In the genomic region with DNA sequence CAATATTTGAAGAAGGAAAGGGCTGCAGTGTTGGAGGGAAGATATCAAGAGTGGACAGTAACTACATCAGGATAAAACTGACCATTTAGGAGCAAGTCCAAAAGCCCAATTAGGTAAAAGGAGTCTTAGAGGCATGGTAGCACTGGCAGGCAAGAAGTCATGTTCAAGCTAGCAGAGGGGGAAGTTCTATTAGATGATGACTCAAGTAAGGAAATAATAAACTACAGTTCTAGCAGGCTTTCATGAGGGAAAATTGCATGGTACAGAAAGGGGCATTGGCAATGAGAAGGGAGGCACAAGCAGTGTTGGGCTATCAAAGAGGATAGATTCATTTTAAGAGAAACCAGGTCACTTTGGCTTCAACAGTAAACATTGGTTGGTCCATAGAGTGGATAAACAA, we compare ENCODE assay signal across 28 cellular contexts.
"Had no signal": no experiment of that assay in that cellular context is flagged by ENCODE, and none has a peak within 500 bp of the region (broad histone marks: within the 10 kb centered on the region; RNA-seq: fewer than 3 reads in every experiment).

No MANE protein-coding gene starts in this region.

- H3K27ac Mint-ChIP-seq: effector memory CD8-positive, alpha-beta T cell; naive thymus-derived CD4-positive, alpha-beta T cell; nephron; neural progenitor cell; progenitor cell of endocrine pancreas; stimulated activated memory B cell treated with anti-CD40 and anti-IgM and Interleukin-4, amounts not matched to agents 10 μg/mL and 1 μg/mL and 100 μg/mL, for 72 hours had no signal

- H3K27ac ChIP-seq: esophagus muscularis mucosa, heart right ventricle, left lung, neural progenitor cell, parathyroid adenoma, right atrium auricular region, thoracic aorta, tibial nerve, upper lobe of left lung had no signal

- H3K27me3 ChIP-seq: esophagus muscularis mucosa, heart right ventricle, left lung, neural progenitor cell, right atrium auricular region, tibial nerve, upper lobe of left lung had no signal

- ATAC-seq: effector memory CD8-positive, alpha-beta T cell; heart right ventricle; left cardiac atrium; left lung; naive thymus-derived CD4-positive, alpha-beta T cell; sciatic nerve; stimulated activated memory B cell treated with anti-CD40 and anti-IgM and Interleukin-4, amounts not matched to agents 10 μg/mL and 1 μg/mL and 100 μg/mL, for 72 hours; stimulated activated naive CD8-positive, alpha-beta T cell treated with anti-CD3 and anti-CD28 coated beads, Interleukin-15, Interleukin-2, amounts not matched to agents 100 U/mL and 50 U/mL, for 24 hours had no signal

- H2AFZ ChIP-seq: neural progenitor cell, parathyroid adenoma had no signal

- H3K4me3 Mint-ChIP-seq: effector memory CD8-positive, alpha-beta T cell; naive thymus-derived CD4-positive, alpha-beta T cell; nephron; neural progenitor cell; stimulated activated memory B cell treated with anti-CD40 and anti-IgM and Interleukin-4, amounts not matched to agents 10 μg/mL and 1 μg/mL and 100 μg/mL, for 72 hours had no signal

- H3K4me1 ChIP-seq: esophagus muscularis mucosa, heart right ventricle, left lung, neural progenitor cell, parathyroid adenoma, right atrium auricular region, tibial nerve, upper lobe of left lung had no signal

- H3K9ac ChIP-seq: neural progenitor cell, parathyroid adenoma had no signal

- DNase-seq: cortex of kidney; effector memory CD8-positive, alpha-beta T cell; foreskin melanocyte; glutamatergic neuron; heart right ventricle; hippocampal formation; islet precursor cell; left cardiac atrium; left lung; mesendoderm; midbrain; naive thymus-derived CD4-positive, alpha-beta T cell; stimulated activated CD4-positive, alpha-beta T cell treated with anti-CD3 and anti-CD28 coated beads, Interleukin-2, amount 100 ng/mL, for 24 hours; stimulated activated CD4-positive, alpha-beta T cell treated with anti-CD3 and anti-CD28 coated beads, Interleukin-4, amount 100 ng/mL, for 24 hours; stimulated activated naive CD8-positive, alpha-beta T cell treated with anti-CD3 and anti-CD28 coated beads, Interleukin-15, Interleukin-2, amounts not matched to agents 100 U/mL and 50 U/mL, for 24 hours; upper lobe of left lung had no signal

- H3K36me3 Mint-ChIP-seq: naive thymus-derived CD4-positive, alpha-beta T cell; neural progenitor cell; stimulated activated memory B cell treated with anti-CD40 and anti-IgM and Interleukin-4, amounts not matched to agents 10 μg/mL and 1 μg/mL and 100 μg/mL, for 72 hours had no signal

- H3K79me2 ChIP-seq: parathyroid adenoma had no signal

- H3K4me1 Mint-ChIP-seq: naive thymus-derived CD4-positive, alpha-beta T cell; nephron; neural progenitor cell; stimulated activated memory B cell treated with anti-CD40 and anti-IgM and Interleukin-4, amounts not matched to agents 10 μg/mL and 1 μg/mL and 100 μg/mL, for 72 hours had no signal

- H3K9me3 ChIP-seq: esophagus muscularis mucosa, heart right ventricle, left lung, right atrium auricular region, thoracic aorta, tibial nerve, upper lobe of left lung had no signal

- H3K27me3 Mint-ChIP-seq: effector memory CD8-positive, alpha-beta T cell; progenitor cell of endocrine pancreas; stimulated activated memory B cell treated with anti-CD40 and anti-IgM and Interleukin-4, amounts not matched to agents 10 μg/mL and 1 μg/mL and 100 μg/mL, for 72 hours had no signal

- H3K9me3 Mint-ChIP-seq: effector memory CD8-positive, alpha-beta T cell; nephron; neural progenitor cell had no signal

- H3K36me3 ChIP-seq: esophagus muscularis mucosa, heart right ventricle, left lung, neural progenitor cell, right atrium auricular region, thoracic aorta, tibial nerve, upper lobe of left lung had no signal

- FAIRE-seq: endometrium, urothelium cell line had no signal

- H3K4me3 ChIP-seq: esophagus muscularis mucosa, heart right ventricle, left lung, neural progenitor cell, right atrium auricular region, thoracic aorta, tibial nerve, upper lobe of left lung had no signal

- H3K4me2 ChIP-seq: neural progenitor cell had no signal
